9 cellular contexts compared by ENCODE assay signal in genomic region chr2:56132138-56132537, GRCh38. TPM values are rescaled to one million over a fixed set of nuclear protein-coding genes. Genes with fewer than 3 reads are reported as not detected.
DNase-seq lines count a peak whose midpoint lies in the region; ATAC-seq and TF ChIP-seq lines count a peak whose summit lies in the region.
"Had no signal": no experiment of that assay in that cellular context is flagged by ENCODE, and none has a peak within 500 bp of the region (broad histone marks: within the 10 kb centered on the region; RNA-seq: fewer than 3 reads in every experiment).

No MANE protein-coding gene starts in this region.

- 0% methylated on average over 1 of the region's 1 CpG for WGBS in esophagus muscularis mucosa

- H3K4me1 ChIP-seq in PC-3 (ENCODE audit: insufficient read depth, low read length) (no peaks in the 10 kb centered on the region), esophagus muscularis mucosa (no peaks in the 10 kb centered on the region)

- POLR2A ChIA-PET in PC-3 (lab: Charles Lee; ENCODE audit: unreplicated experiment): no interaction called here
- POLR2A ChIA-PET in T-cell (lab: Charles Lee): no interaction called here

- no peaks in the 10 kb centered on the region for H3K9me2 ChIP-seq in PC-3 (replicated peaks; ENCODE audit: low read length)

- H3K27ac ChIP-seq in PC-3 (ENCODE audit: low read length) (no peak overlapping the region), esophagus muscularis mucosa (replicated peaks in 1 of 4) (no peak overlapping the region)

- no peaks in the 10 kb centered on the region for H3K9me3 ChIP-seq in PC-3 (ENCODE audit: low read length)
- no peaks in the 10 kb centered on the region for H3K9me3 ChIP-seq in esophagus muscularis mucosa

- peak; percentile 72 for TF ChIP-seq CTCF in PC-3 (conservative IDR thresholded peaks at IDR 0.05; ENCODE audit: low read depth, low read length)
- TF ChIP-seq CTCF in esophagus muscularis mucosa (IDR thresholded peaks at IDR 0.05): peak; percentile 21 to 44 (median 30)

- H3K27ac Mint-ChIP-seq in T-cell: no peak overlapping the region
- H3K27ac Mint-ChIP-seq: naive thymus-derived CD4-positive, alpha-beta T cell had no signal

- TF ChIP-seq POLR2A in esophagus muscularis mucosa (IDR thresholded peaks at IDR 0.05; ENCODE audit: low read depth): no peak

- peaks cover 0 to 3% of the 10 kb centered on the region in 2 donors for H3K27me3 Mint-ChIP-seq in T-cell

- H3K27me3 ChIP-seq in PC-3 (ENCODE audit: low read length): peaks cover 42% of the 10 kb centered on the region
- H3K27me3 ChIP-seq in esophagus muscularis mucosa: no peaks in the 10 kb centered on the region

- ATAC-seq in PC-3 (0 out of 2 replicates have a peak, but pooled peaks have one; percentile 43), GM21737 (IDR thresholded peaks at IDR 0.05; ENCODE audit: unreplicated experiment) (no peak), T-cell (replicated peaks in 1 of 4) (no peak), GM18511 (IDR thresholded peaks at IDR 0.05; ENCODE audit: unreplicated experiment) (no peak)
- ATAC-seq: naive thymus-derived CD4-positive, alpha-beta T cell had no signal

- no peaks in the 10 kb centered on the region for H3K36me3 Mint-ChIP-seq in T-cell
- H3K36me3 Mint-ChIP-seq: naive thymus-derived CD4-positive, alpha-beta T cell had no signal

- H3K9ac ChIP-seq in PC-3 (ENCODE audit: low read length): no peak overlapping the region

- CTCF ChIA-PET in PC-3 (lab: Charles Lee) (no interaction called here), T-cell (lab: Charles Lee) (no interaction called here)

- no TSS peak for BruUV-seq in PC-3 (replicated peaks; lab: Mats Ljungman, UMichigan)

- no peak overlapping the region for H3K4me3 ChIP-seq in PC-3 (ENCODE audit: low read length)
- no peak overlapping the region for H3K4me3 ChIP-seq in esophagus muscularis mucosa

- DNase-seq in Daoy (ENCODE audit: low read depth): peak; percentile 25
- peak; percentile 67 for DNase-seq in HT-29 (ENCODE audit: low spot score)
- peak; percentile 71 for DNase-seq in PC-3
- no peak for DNase-seq in esophagus muscularis mucosa (ENCODE audit: extremely low spot score)
- peak; percentile 22 for DNase-seq in pulmonary artery endothelial cell (ENCODE audit: low read depth, low spot score)
- no peak for DNase-seq in T-cell

- no peaks in the 10 kb centered on the region for H3F3A ChIP-seq in PC-3 (ENCODE audit: low read length, unreplicated experiment)

- H3K4me1 Mint-ChIP-seq in T-cell: no peaks in the 10 kb centered on the region
- H3K4me1 Mint-ChIP-seq: naive thymus-derived CD4-positive, alpha-beta T cell had no signal

- H4K20me1 ChIP-seq in PC-3 (ENCODE audit: low read length): no peaks in the 10 kb centered on the region

- no peak overlapping the region for H3K4me2 ChIP-seq in PC-3 (ENCODE audit: low read length)

- no peak for TF ChIP-seq EP300 in esophagus muscularis mucosa (IDR thresholded peaks at IDR 0.05)

- H2AFZ ChIP-seq in PC-3 (ENCODE audit: low read length): no peak overlapping the region

- no peaks in the 10 kb centered on the region for H3K79me2 ChIP-seq in PC-3 (ENCODE audit: low read length)

- H3K9me3 Mint-ChIP-seq in T-cell: peaks cover 0 to 5% (median 0%) of the 10 kb centered on the region in 3 donors

- intact Hi-C loops in PC-3 (cut with micrococcal nuclease) (loop anchor here (1.0 to 5.0 kb wide), 3 partner anchors 55 to 414 kb away; no protein-coding TSS in a partner anchor), esophagus muscularis mucosa (cut with DNase I) (loop anchor here (5.0 kb wide), 1 partner anchor 415 kb away; no protein-coding TSS in a partner anchor)

- H3K36me3 ChIP-seq in PC-3 (ENCODE audit: low read depth, low read length): no peaks in the 10 kb centered on the region
- H3K36me3 ChIP-seq in esophagus muscularis mucosa: no peaks in the 10 kb centered on the region

- H3K4me3 Mint-ChIP-seq in T-cell: no peak overlapping the region
- H3K4me3 Mint-ChIP-seq: naive thymus-derived CD4-positive, alpha-beta T cell had no signal

RNA-seq across cellular contexts. Expression of gene CCDC85A, which starts 51.7 kb away (rescaled TPM):
- 0.74 and 1.3 TPM in 2 replicates for total RNA-seq in Daoy (2014; rRNA removed; shearing (Covaris generic))
- 0.10 TPM in 1 of 2 replicates, not detected in the other for total RNA-seq in HT-29 (2014; rRNA removed; shearing (Covaris generic))
- 1.1 and 2.0 TPM in 2 replicates for total RNA-seq in PC-3 (2014; rRNA removed)
- 1 to 10 TPM; 4.0 to 6.7 (median 5.8) TPM for total RNA-seq in esophagus muscularis mucosa
- total RNA-seq in pulmonary artery endothelial cell: 16.2 and 29.1 TPM in 2 replicates
- not detected for total RNA-seq in T-cell
- total RNA-seq: naive thymus-derived CD4-positive, alpha-beta T cell had no signal

Comparison
In these comparisons a context has a peak if more than half of its experiments do, and no peak if none do; other contexts are left out.
1. DNase-seq: peak in Daoy (single experiment), HT-29 (single experiment), PC-3 (single experiment) and pulmonary artery endothelial cell (single experiment); none in esophagus muscularis mucosa (single experiment) and T-cell (0 of 34).